ENCODE assay signal across 8 cellular contexts in genomic region chr2:88692187-88692586, GRCh38. TPM values are rescaled to one million over a fixed set of nuclear protein-coding genes. Genes with fewer than 3 reads are reported as not detected.
DNase-seq lines count a peak whose midpoint lies in the region; ATAC-seq and TF ChIP-seq lines count a peak whose summit lies in the region.

No MANE protein-coding gene starts in this region.

- TF ChIP-seq CTCF in AG09309 (IDR thresholded peaks at IDR 0.05; ENCODE audit: control insufficient read depth, insufficient read depth, low read depth, low read length, missing control alignments), result no peak
- TF ChIP-seq CTCF in brain microvascular endothelial cell (IDR thresholded peaks at IDR 0.05; ENCODE audit: low read depth, low read length, missing control alignments), result no peak

- H3K27ac ChIP-seq in brain microvascular endothelial cell, result no peak overlapping the region

- peaks cover 6% of the 10 kb centered on the region; the same call in 1 of the 2 replicates for H3K9me3 ChIP-seq in HAP-1

- in situ Hi-C loops in HAP-1 (cut with MboI; ENCODE audit: low sequenced_read_pairs), result no loop called here
- in situ Hi-C loops in brain microvascular endothelial cell (cut with HindIII; ENCODE audit: low pct_ligation_motif_present, low sequenced_read_pairs), result no loop called here

- peak; percentile 8 for ATAC-seq in left colon

- intact Hi-C loops in left colon (cut with DNase I, micrococcal nuclease), result no loop called here

- H3K4me3 ChIP-seq in AG09309 (ENCODE audit: control insufficient read depth, low read depth, low read length), result peak overlapping the region; percentile 97
- H3K4me3 ChIP-seq in HAP-1, result peak overlapping the region; percentile 56
- H3K4me3 ChIP-seq in brain microvascular endothelial cell (ENCODE audit: low read depth, low read length), result peak overlapping the region; percentile 86

- DNase-seq in AG09309 (ENCODE audit: low read depth) (no peak), HAP-1 (ENCODE audit: low spot score in 2 of 2) (peak; percentile 17 to 39), SKM-1 treated with dmso at 0.1 percent for 144 hours (lab: John Stamatoyannopoulos, UW; ENCODE audit: unreplicated experiment) (peak; percentile 19), brain microvascular endothelial cell (no peak), left colon (peak; percentile 41 to 49), GM19240 (ENCODE audit: insufficient read length, low spot score) (no peak), superior temporal gyrus (ENCODE audit: extremely low spot score) (no peak)
- peak; percentile 7 for DNase-seq in stimulated activated CD8-positive, alpha-beta memory T cell treated with anti-CD3 and anti-CD28 coated beads, Interleukin-12 subunit alpha, Interleukin-12 subunit beta, amount 100 ng/mL, for 4 hours (ENCODE audit: low read depth)

- H3K36me3 ChIP-seq in HAP-1 (replicated peaks), result no peaks in the 10 kb centered on the region
- H3K36me3 ChIP-seq in brain microvascular endothelial cell (replicated peaks), result no peaks in the 10 kb centered on the region

- H3K27me3 ChIP-seq in HAP-1 (ENCODE audit: low read depth), result no peaks in the 10 kb centered on the region
- H3K27me3 ChIP-seq in brain microvascular endothelial cell (replicated peaks), result no peaks in the 10 kb centered on the region

- peaks cover 12% of the 10 kb centered on the region for H3K4me1 ChIP-seq in HAP-1

RNA-seq across cellular contexts. Expression of gene RPIA, which starts 0.7 kb away (rescaled TPM):
- total RNA-seq in left colon, result 10 to 100 TPM; 20.1 to 28.5 TPM

Comparison
In these comparisons a context has a peak if more than half of its experiments do, and no peak if none do; other contexts are left out.
1. DNase-seq: peak in HAP-1 (2 of 2), SKM-1 treated with dmso at 0.1 percent for 144 hours (single experiment), left colon (2 of 2) and stimulated activated CD8-positive, alpha-beta memory T cell treated with anti-CD3 and anti-CD28 coated beads, Interleukin-12 subunit alpha, Interleukin-12 subunit beta, amount 100 ng/mL, for 4 hours (single experiment); none in AG09309 (single experiment), brain microvascular endothelial cell (single experiment), GM19240 (single experiment) and superior temporal gyrus (single experiment).
2. Peak in every context shown above with its lines, with median percentiles within 50 percentile points of each other: H3K4me3 ChIP-seq.